In the genomic region with DNA sequence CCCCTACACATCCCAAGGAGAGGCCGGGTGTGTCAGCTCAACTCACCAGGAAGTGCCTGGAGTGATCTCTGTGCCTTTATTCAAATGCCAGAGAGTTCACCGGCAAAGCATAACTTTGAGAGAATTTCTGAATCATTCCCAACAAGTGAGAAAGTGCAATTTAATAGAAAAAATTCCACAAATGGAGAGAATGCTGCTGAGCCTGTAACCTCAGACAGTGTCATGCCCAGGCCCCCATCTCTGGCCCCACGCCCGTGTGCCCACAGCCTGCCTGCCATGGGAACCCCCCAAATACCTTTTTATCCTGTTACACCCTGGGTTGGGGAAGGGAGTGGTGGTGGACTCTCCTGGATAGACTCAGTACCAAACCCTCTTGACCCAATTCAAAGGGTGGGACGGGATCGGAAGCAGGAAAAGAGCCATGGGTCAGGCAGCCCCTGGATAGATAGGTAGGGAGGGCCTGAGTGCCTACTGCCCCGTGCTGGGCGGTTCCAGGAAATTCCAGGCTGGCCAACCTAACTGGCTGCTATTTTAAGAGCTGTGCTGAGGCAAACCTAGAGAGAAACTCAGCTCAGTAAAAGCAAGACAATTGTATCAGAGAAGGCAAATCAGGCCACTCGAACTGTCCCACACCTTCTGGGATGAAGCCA, we compare ENCODE assay signal across 12 cellular contexts.
DNase-seq lines count a peak whose midpoint lies in the region; ATAC-seq and TF ChIP-seq lines count a peak whose summit lies in the region.
"Had no signal": no experiment of that assay in that cellular context is flagged by ENCODE, and none has a peak within 500 bp of the region (broad histone marks: within the 10 kb centered on the region; RNA-seq: fewer than 3 reads in every experiment).

No MANE protein-coding gene starts in this region.

- H3K27me3 ChIP-seq in stomach, result peaks cover 0 to 7% (median 0%) of the 10 kb centered on the region in 3 donors
- H3K27me3 ChIP-seq in CD4-positive, alpha-beta T cell (ENCODE audit: control insufficient read depth, insufficient read depth, low read length), result no peaks in the 10 kb centered on the region
- H3K27me3 ChIP-seq: testis had no signal

- peak overlapping the region; percentile 6 for H3K4me3 Mint-ChIP-seq in chondrocyte (ENCODE audit: unreplicated experiment)
- no peak overlapping the region for H3K4me3 Mint-ChIP-seq in CD4-positive, alpha-beta T cell
- H3K4me3 Mint-ChIP-seq in stimulated activated effector memory CD8-positive, alpha-beta T cell treated with anti-CD3 and anti-CD28 coated beads, Interleukin-12 subunit alpha, Interleukin-12 subunit beta, amount 100 ng/mL, for 72 hours, result no peak overlapping the region
- H3K4me3 Mint-ChIP-seq in naive thymus-derived CD8-positive, alpha-beta T cell, result no peak overlapping the region
- H3K4me3 Mint-ChIP-seq: activated naive CD4-positive, alpha-beta T cell treated with anti-CD3 and anti-CD28 coated beads for 36 hours; CD4-positive, alpha-beta memory T cell had no signal

- H3K4me1 Mint-ChIP-seq in chondrocyte (ENCODE audit: low read depth), result peaks cover 75% of the 10 kb centered on the region
- H3K4me1 Mint-ChIP-seq in CD4-positive, alpha-beta T cell (ENCODE audit: low read depth), result no peaks in the 10 kb centered on the region
- no peaks in the 10 kb centered on the region for H3K4me1 Mint-ChIP-seq in stimulated activated effector memory CD8-positive, alpha-beta T cell treated with anti-CD3 and anti-CD28 coated beads, Interleukin-12 subunit alpha, Interleukin-12 subunit beta, amount 100 ng/mL, for 72 hours
- H3K4me1 Mint-ChIP-seq in naive thymus-derived CD8-positive, alpha-beta T cell, result peaks cover 0 to 5% (median 0%) of the 10 kb centered on the region in 4 donors
- H3K4me1 Mint-ChIP-seq: CD4-positive, alpha-beta memory T cell had no signal

- H3K4me3 ChIP-seq in stomach, result no peak overlapping the region
- H3K4me3 ChIP-seq: testis had no signal

- H3K27ac Mint-ChIP-seq in chondrocyte (ENCODE audit: unreplicated experiment), result peak overlapping the region; percentile 92
- H3K27ac Mint-ChIP-seq in CD4-positive, alpha-beta T cell, result no peak overlapping the region
- no peak overlapping the region for H3K27ac Mint-ChIP-seq in stimulated activated effector memory CD8-positive, alpha-beta T cell treated with anti-CD3 and anti-CD28 coated beads, Interleukin-12 subunit alpha, Interleukin-12 subunit beta, amount 100 ng/mL, for 72 hours
- H3K27ac Mint-ChIP-seq in naive thymus-derived CD8-positive, alpha-beta T cell, result no peak overlapping the region
- H3K27ac Mint-ChIP-seq: activated naive CD4-positive, alpha-beta T cell treated with anti-CD3 and anti-CD28 coated beads for 36 hours; CD4-positive, alpha-beta memory T cell had no signal

- no peak for ATAC-seq in CD4-positive, alpha-beta T cell (ENCODE audit: poor library complexity)
- ATAC-seq in stimulated activated effector memory CD8-positive, alpha-beta T cell treated with anti-CD3 and anti-CD28 coated beads, Interleukin-12 subunit alpha, Interleukin-12 subunit beta, amount 100 ng/mL, for 72 hours, result no peak
- ATAC-seq in naive thymus-derived CD8-positive, alpha-beta T cell, result no peak

- H3K27ac ChIP-seq in stomach, result peak overlapping the region; percentile 47 to 76 (median 60)
- H3K27ac ChIP-seq in CD4-positive, alpha-beta T cell (ENCODE audit: low read depth, low read length), result no peak overlapping the region
- H3K27ac ChIP-seq: testis had no signal

- POLR2A ChIA-PET in CD4-positive, alpha-beta T cell (lab: Charles Lee), result no interaction called here
- POLR2A ChIA-PET in naive thymus-derived CD8-positive, alpha-beta T cell (lab: Charles Lee), result no interaction called here

- H3K4me1 ChIP-seq in stomach, result peaks cover 0 to 14% (median 10%) of the 10 kb centered on the region in 4 donors
- H3K4me1 ChIP-seq: testis had no signal

- H3K9me3 Mint-ChIP-seq in chondrocyte (ENCODE audit: low read depth), result no peaks in the 10 kb centered on the region
- H3K9me3 Mint-ChIP-seq in CD4-positive, alpha-beta T cell, result peaks cover 3% of the 10 kb centered on the region
- H3K9me3 Mint-ChIP-seq in stimulated activated effector memory CD8-positive, alpha-beta T cell treated with anti-CD3 and anti-CD28 coated beads, Interleukin-12 subunit alpha, Interleukin-12 subunit beta, amount 100 ng/mL, for 72 hours, result peaks cover 7% of the 10 kb centered on the region
- peaks cover 0 to 11% (median 0%) of the 10 kb centered on the region in 9 donors for H3K9me3 Mint-ChIP-seq in naive thymus-derived CD8-positive, alpha-beta T cell

- H3K9me3 ChIP-seq in stomach, result no peaks in the 10 kb centered on the region
- H3K9me3 ChIP-seq in CD4-positive, alpha-beta T cell (ENCODE audit: control insufficient read depth, low read length), result no peaks in the 10 kb centered on the region
- H3K9me3 ChIP-seq: testis had no signal

- intact Hi-C loops in stomach (cut with DNase I; ENCODE audit: low total_unique reads), result loop anchor here (10.0 kb wide), 1 partner anchor 61 kb away; no protein-coding TSS in a partner anchor
- intact Hi-C loops in CD4-positive, alpha-beta T cell (cut with DNase I, micrococcal nuclease), result no loop called here

- H3K36me3 ChIP-seq in stomach, result no peaks in the 10 kb centered on the region

- no peaks in the 10 kb centered on the region for H3K27me3 Mint-ChIP-seq in chondrocyte (ENCODE audit: low read depth)
- H3K27me3 Mint-ChIP-seq in CD4-positive, alpha-beta T cell, result no peaks in the 10 kb centered on the region
- H3K27me3 Mint-ChIP-seq in naive thymus-derived CD8-positive, alpha-beta T cell, result peaks cover 0 to 18% (median 0%) of the 10 kb centered on the region in 5 donors

- DNase-seq in HS-5 (ENCODE audit: low read depth), result peak; percentile 31
- no peak for DNase-seq in chondrocyte (ENCODE audit: low spot score)
- peak; percentile 23 for DNase-seq in iris pigment epithelial cell (ENCODE audit: low read depth)
- peak; percentile 60 for DNase-seq in stomach
- DNase-seq in CD4-positive, alpha-beta T cell, result no peak
- no peak for DNase-seq in stimulated activated effector memory CD8-positive, alpha-beta T cell treated with anti-CD3 and anti-CD28 coated beads, Interleukin-12 subunit alpha, Interleukin-12 subunit beta, amount 100 ng/mL, for 72 hours (ENCODE audit: low spot score in 2 of 2)
- no peak for DNase-seq in naive thymus-derived CD8-positive, alpha-beta T cell
- DNase-seq in DMS53 treated with DMSO at 0.1 percent for 48 hours (lab: John Stamatoyannopoulos, UW; ENCODE audit: unreplicated experiment), result no peak
- DNase-seq: activated naive CD4-positive, alpha-beta T cell treated with anti-CD3 and anti-CD28 coated beads for 36 hours; CD4-positive, alpha-beta memory T cell; stimulated activated CD4-positive, alpha-beta T cell treated with anti-CD3 and anti-CD28 coated beads, Interleukin-15, amount 100 ng/mL, for 24 hours; testis had no signal

- WGBS in stomach, 5 donors, result 30 to 50% (median 40%) methylated on average over 8 to 9 of the region's 9 CpGs

- TF ChIP-seq CTCF in chondrocyte (IDR thresholded peaks at IDR 0.05) (peak; percentile 29), stomach (IDR thresholded peaks at IDR 0.05) (no peak)
- no peak for TF ChIP-seq CTCF in CD4-positive, alpha-beta T cell (IDR thresholded peaks at IDR 0.05)

- no peak for TF ChIP-seq POLR2A in stomach (IDR thresholded peaks at IDR 0.05)

- no peaks in the 10 kb centered on the region for H3K36me3 Mint-ChIP-seq in chondrocyte (ENCODE audit: low read depth)
- H3K36me3 Mint-ChIP-seq in CD4-positive, alpha-beta T cell (ENCODE audit: low read depth), result no peaks in the 10 kb centered on the region
- no peaks in the 10 kb centered on the region for H3K36me3 Mint-ChIP-seq in stimulated activated effector memory CD8-positive, alpha-beta T cell treated with anti-CD3 and anti-CD28 coated beads, Interleukin-12 subunit alpha, Interleukin-12 subunit beta, amount 100 ng/mL, for 72 hours
- H3K36me3 Mint-ChIP-seq in naive thymus-derived CD8-positive, alpha-beta T cell, result no peaks in the 10 kb centered on the region
- H3K36me3 Mint-ChIP-seq: CD4-positive, alpha-beta memory T cell had no signal

- TF ChIP-seq EP300 in stomach (IDR thresholded peaks at IDR 0.05), result no peak

- CTCF ChIA-PET in CD4-positive, alpha-beta T cell (lab: Charles Lee), result no interaction called here

Comparison
In these comparisons a context has a peak if more than half of its experiments do, and no peak if none do; other contexts are left out.
1. DNase-seq: peak in HS-5 (single experiment), iris pigment epithelial cell (single experiment) and stomach (single experiment); none in chondrocyte (single experiment), CD4-positive, alpha-beta T cell (0 of 10), stimulated activated effector memory CD8-positive, alpha-beta T cell treated with anti-CD3 and anti-CD28 coated beads, Interleukin-12 subunit alpha, Interleukin-12 subunit beta, amount 100 ng/mL, for 72 hours (0 of 2), naive thymus-derived CD8-positive, alpha-beta T cell (0 of 10) and DMS53 treated with DMSO at 0.1 percent for 48 hours (single experiment).